ENCODE assay signal across 13 cellular contexts in genomic region chr20:35458388-35458787, GRCh38. TPM values are rescaled to one million over a fixed set of nuclear protein-coding genes. Genes with fewer than 3 reads are reported as not detected.
"Had no signal": no experiment of that assay in that cellular context is flagged by ENCODE, and none has a peak within 500 bp of the region (broad histone marks: within the 10 kb centered on the region; RNA-seq: fewer than 3 reads in every experiment).

No MANE protein-coding gene starts in this region.

- H3K27ac Mint-ChIP-seq: activated T-helper 17 cell treated with anti-CD3 and anti-CD28 coated beads, Interleukin-2, amount 50 U/mL, for 72 hours; T-helper 2 cell treated with Interferon-gamma antibody and Interleukin-4, amounts not matched to agents 5 μg/mL and 100 μg/mL, for 36 hours had no signal

- DNase-seq: activated CD4-positive, alpha-beta T cell treated with anti-CD3 and anti-CD28 coated beads, Interleukin-2, amount 50 U/mL, for 48 hours; activated naive CD4-positive, alpha-beta T cell; effector CD4-positive, alpha-beta T cell; heart right ventricle; left lung; naive B cell; occipital lobe; retina; stimulated activated naive CD4-positive, alpha-beta T cell had no signal

- ATAC-seq: activated T-helper 17 cell treated with anti-CD3 and anti-CD28 coated beads, Interleukin-2, amount 50 U/mL, for 72 hours; heart right ventricle; left lung had no signal

- H3K36me3 Mint-ChIP-seq: naive B cell had no signal

- H3K4me3 Mint-ChIP-seq: activated T-helper 17 cell treated with anti-CD3 and anti-CD28 coated beads, Interleukin-2, amount 50 U/mL, for 72 hours; T-helper 2 cell treated with Interferon-gamma antibody and Interleukin-4, amounts not matched to agents 5 μg/mL and 100 μg/mL, for 36 hours had no signal

- H3K9me3 Mint-ChIP-seq: activated T-helper 17 cell treated with anti-CD3 and anti-CD28 coated beads, Interleukin-2, amount 50 U/mL, for 72 hours; naive B cell; T-helper 2 cell treated with Interferon-gamma antibody and Interleukin-4, amounts not matched to agents 5 μg/mL and 100 μg/mL, for 36 hours had no signal

- H3K27me3 Mint-ChIP-seq: activated T-helper 17 cell treated with anti-CD3 and anti-CD28 coated beads, Interleukin-2, amount 50 U/mL, for 72 hours; naive B cell had no signal

RNA-seq across cellular contexts. Expression of gene GDF5, which starts 20.4 kb away (rescaled TPM):
- total RNA-seq: activated T-helper 17 cell treated with anti-CD3 and anti-CD28 coated beads, Interleukin-2, amount 50 U/mL, for 72 hours; lung microvascular endothelial cell; mononuclear cell had no signal
